In the genomic region with DNA sequence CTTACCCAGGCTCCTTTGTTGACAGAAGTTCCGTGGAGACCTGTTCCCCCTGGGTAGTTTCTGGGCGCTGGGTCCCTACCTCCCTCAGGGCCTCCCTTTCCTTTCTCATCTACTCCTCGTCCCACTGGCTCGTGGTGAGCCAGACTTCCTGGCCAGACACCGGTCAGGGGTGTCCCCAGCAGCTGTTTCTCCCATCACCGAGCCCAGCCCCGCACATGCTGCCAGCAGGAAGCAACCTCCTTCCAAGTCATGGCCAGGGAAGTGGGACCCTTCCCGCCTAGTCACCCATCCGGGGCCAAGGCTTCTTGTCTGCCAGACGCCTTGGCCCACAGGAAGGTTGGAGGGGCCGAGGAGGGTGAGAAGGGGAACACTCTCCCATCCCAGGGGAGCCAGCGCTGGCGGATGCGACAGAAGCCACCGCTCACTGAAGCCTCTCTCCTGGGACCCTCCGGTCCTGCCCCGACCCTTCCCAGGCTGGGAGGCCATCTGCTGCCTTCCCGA, we compare ENCODE assay signal across 13 cellular contexts. TPM values are rescaled to one million over a fixed set of nuclear protein-coding genes. Genes with fewer than 3 reads are reported as not detected.
DNase-seq lines count a peak whose midpoint lies in the region; ATAC-seq and TF ChIP-seq lines count a peak whose summit lies in the region.
"Had no signal": no experiment of that assay in that cellular context is flagged by ENCODE, and none has a peak within 500 bp of the region (broad histone marks: within the 10 kb centered on the region; RNA-seq: fewer than 3 reads in every experiment).

No MANE protein-coding gene starts in this region.

- H3K36me3 Mint-ChIP-seq in central memory CD8-positive, alpha-beta T cell (ENCODE audit: insufficient read depth) = peaks cover 12% of the 10 kb centered on the region
- peaks cover 2% of the 10 kb centered on the region for H3K36me3 Mint-ChIP-seq in memory B cell
- H3K36me3 Mint-ChIP-seq in CD8-positive, alpha-beta memory T cell = peaks cover 0 to under 1% (median 0%) of the 10 kb centered on the region in 3 donors
- H3K36me3 Mint-ChIP-seq: activated naive CD4-positive, alpha-beta T cell treated with anti-CD3 and anti-CD28 coated beads, Interleukin-2, amount 50 U/mL, for 24 hours had no signal

- no peak overlapping the region for H3K4me3 ChIP-seq in thyroid gland (replicated peaks in 1 of 3)
- no peak overlapping the region for H3K4me3 ChIP-seq in CD8-positive, alpha-beta memory T cell (ENCODE audit: low read length)
- H3K4me3 ChIP-seq: skin epidermis had no signal

- no peaks in the 10 kb centered on the region for H3K36me3 ChIP-seq in thyroid gland
- H3K36me3 ChIP-seq in CD8-positive, alpha-beta memory T cell (ENCODE audit: insufficient read depth, low read length) = no peaks in the 10 kb centered on the region

- peaks cover 73 to 93% of the 10 kb centered on the region in 2 donors for H3K4me1 ChIP-seq in thyroid gland
- no peaks in the 10 kb centered on the region for H3K4me1 ChIP-seq in CD8-positive, alpha-beta memory T cell (ENCODE audit: insufficient read depth, low read length)

- POLR2A ChIA-PET in CD8-positive, alpha-beta memory T cell (lab: Charles Lee) = no interaction called here

- H3K4me1 Mint-ChIP-seq in central memory CD8-positive, alpha-beta T cell = peaks cover 65% of the 10 kb centered on the region
- H3K4me1 Mint-ChIP-seq in memory B cell = peaks cover 47% of the 10 kb centered on the region
- peaks cover 29 to 70% (median 44%) of the 10 kb centered on the region in 3 donors for H3K4me1 Mint-ChIP-seq in CD8-positive, alpha-beta memory T cell

- CTCF ChIA-PET in CD8-positive, alpha-beta memory T cell (lab: Charles Lee) = interaction anchor here (1.3 kb wide), 1 partner anchor 211 kb away, joined by 3 read pairs; a partner anchor contains a TSS

- H3K4me3 Mint-ChIP-seq in central memory CD8-positive, alpha-beta T cell = no peak overlapping the region
- H3K4me3 Mint-ChIP-seq in memory B cell = no peak overlapping the region
- H3K4me3 Mint-ChIP-seq in CD8-positive, alpha-beta memory T cell = no peak overlapping the region
- H3K4me3 Mint-ChIP-seq: activated naive CD4-positive, alpha-beta T cell treated with anti-CD3 and anti-CD28 coated beads, Interleukin-2, amount 50 U/mL, for 24 hours had no signal

- TF ChIP-seq CTCF in thyroid gland (IDR thresholded peaks at IDR 0.05) = no peak

- H3K27ac ChIP-seq in thyroid gland = peak overlapping the region; percentile 71 to 85 (median 73)
- no peak overlapping the region for H3K27ac ChIP-seq in CD8-positive, alpha-beta memory T cell (ENCODE audit: low read depth, low read length)
- H3K27ac ChIP-seq: 22Rv1 had no signal

- H3K9me3 ChIP-seq in thyroid gland = no peaks in the 10 kb centered on the region
- H3K9me3 ChIP-seq in CD8-positive, alpha-beta memory T cell (ENCODE audit: low read length) = no peaks in the 10 kb centered on the region

- WGBS in thyroid gland, 2 donors = 19 to 23% methylated on average over 15 to 17 of the region's 18 CpGs

- no peaks in the 10 kb centered on the region for H3K27me3 Mint-ChIP-seq in central memory CD8-positive, alpha-beta T cell
- H3K27me3 Mint-ChIP-seq in memory B cell = no peaks in the 10 kb centered on the region
- H3K27me3 Mint-ChIP-seq in CD8-positive, alpha-beta memory T cell = no peaks in the 10 kb centered on the region
- H3K27me3 Mint-ChIP-seq: activated naive CD4-positive, alpha-beta T cell treated with anti-CD3 and anti-CD28 coated beads, Interleukin-2, amount 50 U/mL, for 24 hours had no signal

- H3K9me3 Mint-ChIP-seq in central memory CD8-positive, alpha-beta T cell = no peaks in the 10 kb centered on the region
- H3K9me3 Mint-ChIP-seq in memory B cell = no peaks in the 10 kb centered on the region
- H3K9me3 Mint-ChIP-seq in CD8-positive, alpha-beta memory T cell = no peaks in the 10 kb centered on the region
- H3K9me3 Mint-ChIP-seq: activated naive CD4-positive, alpha-beta T cell treated with anti-CD3 and anti-CD28 coated beads, Interleukin-2, amount 50 U/mL, for 24 hours had no signal

- no peak for ATAC-seq in central memory CD8-positive, alpha-beta T cell (replicated peaks; ENCODE audit: extremely low read depth, poor library complexity, severe bottlenecking)
- no peak for ATAC-seq in memory B cell (ENCODE audit: low read depth)
- no peak for ATAC-seq in GM18498 (IDR thresholded peaks at IDR 0.05; ENCODE audit: unreplicated experiment)

- DNase-seq in DMS 273 (lab: John Stamatoyannopoulos, UW; ENCODE audit: unreplicated experiment) (peak; percentile 57), DMS 273 treated with DMSO at 0.1 percent for 48 hours (lab: John Stamatoyannopoulos, UW) (no peak), memory B cell (ENCODE audit: low spot score in 2 of 2) (no peak), thyroid gland (peak; percentile 84 to 86), H4 (ENCODE audit: low spot score) (no peak)
- no peak for DNase-seq in central memory CD8-positive, alpha-beta T cell (ENCODE audit: low spot score in 2 of 2)
- DNase-seq in CD8-positive, alpha-beta memory T cell = no peak
- DNase-seq: NCI-H146; stimulated activated naive CD4-positive, alpha-beta T cell treated with Interleukin-2 at 50 U/mL for 16 hours had no signal

- intact Hi-C loops in thyroid gland (cut with DNase I) = no loop called here

- peak overlapping the region; percentile 17 for H3K27ac Mint-ChIP-seq in central memory CD8-positive, alpha-beta T cell (ENCODE audit: low read depth)
- peak overlapping the region; percentile 84 for H3K27ac Mint-ChIP-seq in memory B cell
- peak overlapping the region in 1 of 8 donors; percentile 52 for H3K27ac Mint-ChIP-seq in CD8-positive, alpha-beta memory T cell
- H3K27ac Mint-ChIP-seq: activated naive CD4-positive, alpha-beta T cell treated with anti-CD3 and anti-CD28 coated beads, Interleukin-2, amount 50 U/mL, for 24 hours had no signal

- H3K27me3 ChIP-seq in thyroid gland = no peaks in the 10 kb centered on the region
- no peaks in the 10 kb centered on the region for H3K27me3 ChIP-seq in CD8-positive, alpha-beta memory T cell (ENCODE audit: insufficient read depth, low read length, poor library complexity, severe bottlenecking)

- TF ChIP-seq POLR2A in thyroid gland (IDR thresholded peaks at IDR 0.05) = no peak

RNA-seq across cellular contexts. Expression of a gene that starts 5.7 kb away (rescaled TPM):
- total RNA-seq in thyroid gland = 10 to 100 TPM; 12.4 to 24.9 (median 23.2) TPM
- 10 to 100 TPM; 21.3 to 21.8 TPM for total RNA-seq in CD8-positive, alpha-beta memory T cell
- polyA plus RNA-seq in CD8-positive, alpha-beta memory T cell = 1.8 TPM
- 10.6 and 13.2 TPM in 2 replicates for total RNA-seq in H4 (2014; rRNA removed; shearing (Covaris generic))

RNA-seq across cellular contexts. Expression of a gene that starts 47.1 kb away (rescaled TPM):
- under 1 TPM in 1 of 4 donors, not detected in 3; 0.22 TPM for total RNA-seq in thyroid gland
- total RNA-seq in CD8-positive, alpha-beta memory T cell = not detected
- 0.22 TPM for polyA plus RNA-seq in CD8-positive, alpha-beta memory T cell
- total RNA-seq in H4 (2014; rRNA removed; shearing (Covaris generic)) = not detected in 2 replicates

Comparison
In these comparisons a context has a peak if more than half of its experiments do, and no peak if none do; other contexts are left out.
1. DNase-seq: peak in DMS 273 (single experiment) and thyroid gland (2 of 2); none in DMS 273 treated with DMSO at 0.1 percent for 48 hours (single experiment), central memory CD8-positive, alpha-beta T cell (0 of 2), memory B cell (0 of 2), CD8-positive, alpha-beta memory T cell (0 of 5) and H4 (single experiment).